Comparison of ENCODE assay signal across 8 cellular contexts in the genomic region with DNA sequence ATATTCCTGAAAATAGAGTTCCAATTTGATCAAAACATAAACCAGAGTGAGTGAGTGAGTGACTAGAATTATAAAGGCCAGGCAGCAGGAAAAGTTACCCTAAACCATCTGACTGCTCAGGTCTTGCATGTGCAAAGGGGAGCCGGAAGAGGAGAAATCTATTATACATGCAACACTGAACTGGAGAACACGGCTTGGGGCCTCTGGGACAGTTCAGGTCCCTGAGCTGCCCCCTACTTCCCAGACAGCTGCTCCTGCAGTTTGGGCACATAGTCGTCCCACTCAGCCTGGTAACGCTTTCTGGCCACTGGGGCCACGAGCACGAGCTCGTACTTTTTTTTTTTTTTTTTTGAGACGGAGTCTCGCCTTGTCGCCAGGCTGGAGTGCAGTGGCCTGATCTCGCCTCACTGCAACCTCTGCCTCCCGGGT. TPM values are rescaled to one million over a fixed set of nuclear protein-coding genes. Genes with fewer than 3 reads are reported as not detected.
DNase-seq lines count a peak whose midpoint lies in the region; ATAC-seq and TF ChIP-seq lines count a peak whose summit lies in the region.

No MANE protein-coding gene starts in this region.

- peak overlapping the region; percentile 76 to 93 (median 84) for H3K4me3 Mint-ChIP-seq in immature natural killer cell

- H3K9me3 ChIP-seq in Karpas-422 (ENCODE audit: low read length) = no peaks in the 10 kb centered on the region

- H3K4me3 ChIP-seq in GM12864 (ENCODE audit: low read depth, low read length) (peak overlapping the region; percentile 23), Karpas-422 (ENCODE audit: low read length) (peak overlapping the region; percentile 28)

- H3K27ac ChIP-seq in Karpas-422 (ENCODE audit: low read length) = peak overlapping the region; percentile 99

- H3K9me3 Mint-ChIP-seq in immature natural killer cell = no peaks in the 10 kb centered on the region

- no peak overlapping the region for H2AFZ ChIP-seq in Karpas-422 (ENCODE audit: low read length)

- H3K27me3 ChIP-seq in Karpas-422 (ENCODE audit: low read length) = no peaks in the 10 kb centered on the region

- H3K4me1 ChIP-seq in Karpas-422 (ENCODE audit: low read length) = peaks cover 100% of the 10 kb centered on the region

- no peaks in the 10 kb centered on the region for H3K9me2 ChIP-seq in Karpas-422 (replicated peaks; ENCODE audit: insufficient read depth, low read length)

- H3K4me1 Mint-ChIP-seq in immature natural killer cell = peaks cover 94 to 99% of the 10 kb centered on the region in 2 donors

- H3K4me2 ChIP-seq in Karpas-422 (ENCODE audit: low read depth, low read length, poor library complexity, severe bottlenecking) = peak overlapping the region; percentile 87

- H3K27me3 Mint-ChIP-seq in immature natural killer cell (ENCODE audit: low read depth in 3 of 3) = peaks cover 14 to 37% (median 26%) of the 10 kb centered on the region in 3 donors

- H3K27ac Mint-ChIP-seq in immature natural killer cell = peak overlapping the region; percentile 97 to 100 (median 98)

- H3K36me3 Mint-ChIP-seq in immature natural killer cell = peaks cover 13 to 35% (median 17%) of the 10 kb centered on the region in 3 donors

- DNase-seq in GM12864 (ENCODE audit: low read depth) = no peak
- peak; percentile 98 for DNase-seq in Karpas-422
- DNase-seq in immature natural killer cell = peak; percentile 38 to 56 (median 49)
- DNase-seq in kidney glomerular epithelial cell (lab: John Stamatoyannopoulos, UW) = no peak
- no peak for DNase-seq in SK-N-DZ (ENCODE audit: low spot score)
- no peak for DNase-seq in epidermal melanocyte (ENCODE audit: insufficient read length, low spot score)

- no peak for TF ChIP-seq CTCF in GM12864 (IDR thresholded peaks at IDR 0.05; ENCODE audit: low read depth, low read length, missing control alignments)

- H3K9ac ChIP-seq in Karpas-422 (ENCODE audit: low read length) = peak overlapping the region; percentile 76

- no peaks in the 10 kb centered on the region for H4K20me1 ChIP-seq in Karpas-422 (ENCODE audit: insufficient read depth, low read depth, low read length)

- H3K36me3 ChIP-seq in Karpas-422 (ENCODE audit: insufficient read depth, low read length) = peaks cover 11% of the 10 kb centered on the region

- peak; percentile 33 for ATAC-seq in GM21390 (IDR thresholded peaks at IDR 0.05; ENCODE audit: unreplicated experiment)
- ATAC-seq in GM21723 (IDR thresholded peaks at IDR 0.05; ENCODE audit: unreplicated experiment) = no peak

- peaks cover 18% of the 10 kb centered on the region for H3K79me2 ChIP-seq in Karpas-422 (ENCODE audit: low read length)

RNA-seq across cellular contexts. Expression of a gene that starts 40.1 kb away (rescaled TPM):
- total RNA-seq in Karpas-422 (2014; rRNA removed; shearing (Covaris generic); ENCODE audit: low replicate concordance) = 367 and 812 TPM in 2 replicates
- 1,000 to 10,000 TPM in 2 of 3 donors, 100 to 1,000 TPM in 1; 1,000 to 1,490 (median 1,080) TPM for polyA plus RNA-seq in immature natural killer cell
- polyA plus RNA-seq in SK-N-DZ (2014; cell fraction: cytosol; rRNA removed) = not detected in 2 replicates
- polyA plus RNA-seq in SK-N-DZ (2014; cell fraction: nucleus; rRNA removed) = 0.44 TPM in 1 of 2 replicates, not detected in the other

Comparison
In these comparisons a context has a peak if more than half of its experiments do, and no peak if none do; other contexts are left out.
1. DNase-seq: peak in Karpas-422 (single experiment) and immature natural killer cell (3 of 3); none in GM12864 (single experiment), kidney glomerular epithelial cell (single experiment), SK-N-DZ (single experiment) and epidermal melanocyte (single experiment).